17 cellular contexts compared by ENCODE assay signal in genomic region chrX:2434764-2435163, GRCh38.
"Had no signal": no experiment of that assay in that cellular context is flagged by ENCODE, and none has a peak within 500 bp of the region (broad histone marks: within the 10 kb centered on the region; RNA-seq: fewer than 3 reads in every experiment).

No MANE protein-coding gene starts in this region.

- DNase-seq: activated CD4-positive, alpha-beta T cell treated with anti-CD3 and anti-CD28 coated beads, Interleukin-2, amount 50 U/mL, for 48 hours; activated naive CD4-positive, alpha-beta T cell treated with Interleukin-2 at 50 U/mL for 16 hours; activated naive CD8-positive, alpha-beta T cell treated with anti-CD3 and anti-CD28 coated beads for 36 hours; colonic mucosa; dorsolateral prefrontal cortex; glutamatergic neuron; immature natural killer cell; lower lobe of right lung; nephron progenitor cell; stimulated activated CD4-positive, alpha-beta T cell treated with anti-CD3 and anti-CD28 coated beads, Interleukin-4, amount 100 ng/mL, for 1 hour; stimulated activated naive CD4-positive, alpha-beta T cell treated with Interleukin-2 at 50 U/mL for 16 hours; T-helper 9 cell; upper lobe of right lung had no signal

- H3K9me3 Mint-ChIP-seq: immature natural killer cell had no signal

- H3K27ac ChIP-seq: colonic mucosa, dorsolateral prefrontal cortex, esophagus muscularis mucosa, hepatocyte, lower lobe of right lung, upper lobe of right lung had no signal

- H3K27me3 Mint-ChIP-seq: activated naive CD8-positive, alpha-beta T cell treated with anti-CD3 and anti-CD28 coated beads for 36 hours; progenitor cell of endocrine pancreas had no signal

- ATAC-seq: left lobe of liver, lower lobe of right lung, upper lobe of right lung had no signal

- H3K4me3 ChIP-seq: colonic mucosa, dorsolateral prefrontal cortex, esophagus muscularis mucosa, hepatocyte, lower lobe of right lung, upper lobe of right lung had no signal

- H3K4me1 ChIP-seq: colonic mucosa, esophagus muscularis mucosa, lower lobe of right lung, upper lobe of right lung had no signal

- H3K36me3 ChIP-seq: colonic mucosa, upper lobe of right lung had no signal

- H3K27ac Mint-ChIP-seq: activated naive CD8-positive, alpha-beta T cell treated with anti-CD3 and anti-CD28 coated beads for 36 hours; nephron progenitor cell; progenitor cell of endocrine pancreas had no signal

- H3K4me2 ChIP-seq: hepatocyte had no signal

- H3K9me3 ChIP-seq: colonic mucosa, esophagus muscularis mucosa, lower lobe of right lung, upper lobe of right lung had no signal

- H3K27me3 ChIP-seq: colonic mucosa, dorsolateral prefrontal cortex, esophagus muscularis mucosa, hepatocyte, upper lobe of right lung had no signal

- H3K4me3 Mint-ChIP-seq: activated naive CD8-positive, alpha-beta T cell treated with anti-CD3 and anti-CD28 coated beads for 36 hours; immature natural killer cell; nephron progenitor cell had no signal

- H3K4me1 Mint-ChIP-seq: activated naive CD8-positive, alpha-beta T cell treated with anti-CD3 and anti-CD28 coated beads for 36 hours; nephron progenitor cell had no signal

- H2AFZ ChIP-seq: hepatocyte had no signal
